In the genomic region with DNA sequence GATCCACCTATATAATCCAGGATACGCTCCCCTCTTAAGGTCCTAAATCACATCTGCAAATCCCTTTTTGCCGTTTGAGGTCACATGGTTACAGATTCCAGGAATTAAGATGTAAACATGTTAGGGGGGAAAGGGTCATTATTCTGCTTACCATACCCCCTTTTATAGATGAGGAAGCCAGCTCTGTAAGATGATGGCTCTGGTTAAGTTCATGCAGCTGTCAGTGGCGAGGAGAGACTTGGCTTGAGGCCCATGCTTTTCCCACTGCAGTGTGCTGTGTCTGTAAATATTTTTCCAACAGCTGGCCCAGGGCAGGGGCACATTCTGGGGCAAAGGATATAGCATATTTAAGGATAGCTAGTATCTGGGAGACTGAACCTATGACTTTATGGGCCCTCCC, we compare ENCODE assay signal across 22 cellular contexts.
A peak's percentile ranks its signal among the peaks of the same experiment; 100 is the strongest.
DNase-seq lines count a peak whose midpoint lies in the region; ATAC-seq, FAIRE-seq and TF ChIP-seq lines count a peak whose summit lies in the region.
"Had no signal": no experiment of that assay in that cellular context is flagged by ENCODE, and none has a peak within 500 bp of the region (broad histone marks: within the 10 kb centered on the region; RNA-seq: fewer than 3 reads in every experiment).

No MANE protein-coding gene starts in this region.

- no peaks in the 10 kb centered on the region for H3K4me1 ChIP-seq in right lobe of liver
- H3K4me1 ChIP-seq in stomach smooth muscle (ENCODE audit: control insufficient read depth, insufficient read depth, low read length), result peaks cover 21% of the 10 kb centered on the region
- H3K4me1 ChIP-seq: adrenal gland had no signal

- H3K4me3 ChIP-seq in right lobe of liver (no peak overlapping the region), stomach smooth muscle (ENCODE audit: low read length in 2 of 2) (peak overlapping the region in 1 of 2 donors; percentile 29)
- H3K4me3 ChIP-seq: adrenal gland, coronary artery, esophagus muscularis mucosa, PC-9, uterus had no signal

- no peak for FAIRE-seq in frontal cortex (lab: Jason Lieb, UNC)
- FAIRE-seq: GM12892, H54 had no signal

- TF ChIP-seq CTCF in right lobe of liver (IDR thresholded peaks at IDR 0.05), result no peak

- no peaks in the 10 kb centered on the region for H3K27me3 ChIP-seq in right lobe of liver
- no peaks in the 10 kb centered on the region for H3K27me3 ChIP-seq in stomach smooth muscle (ENCODE audit: control insufficient read depth in 1 of 2, insufficient read depth in 2 of 2, low read length in 2 of 2)
- H3K27me3 ChIP-seq: adrenal gland, esophagus muscularis mucosa, uterus had no signal

- 58% methylated on average over 3 of the region's 3 CpGs for WGBS in right lobe of liver (ENCODE audit: insufficient coverage, low coverage, low lambda C conversion rate, missing lambda C conversion rate)

- no peak for TF ChIP-seq POLR2A in right lobe of liver (IDR thresholded peaks at IDR 0.05)

- H3K27ac ChIP-seq in right lobe of liver (no peak overlapping the region), stomach smooth muscle (ENCODE audit: low read length) (peak overlapping the region; percentile 79)
- H3K27ac ChIP-seq: adrenal gland, coronary artery, esophagus muscularis mucosa, PC-9, uterus had no signal

- DNase-seq in Right ventricle myocardium inferior (ENCODE audit: missing footprints) (peak; percentile 43), cardiac septum (ENCODE audit: low spot score) (no peak), fibroblast of peridontal ligament (ENCODE audit: extremely low read depth) (peak; percentile 58), right lobe of liver (no peak), globus pallidus (ENCODE audit: low spot score) (no peak), iPS-NIHi7 (ENCODE audit: extremely low spot score) (no peak), frontal cortex (ENCODE audit: low spot score in 2 of 2) (no peak)
- DNase-seq: adrenal gland; CD4-positive, alpha-beta memory T cell; GDM1; midbrain; NCI-H1694; NCI-H510A treated with DMSO at 0.1 percent for 48 hours; PC-9; SW 1271; uterus had no signal

- H3K36me3 ChIP-seq in right lobe of liver (no peaks in the 10 kb centered on the region), stomach smooth muscle (ENCODE audit: control insufficient read depth in 2 of 2, insufficient read depth in 2 of 2, low read length in 2 of 2) (no peaks in the 10 kb centered on the region)
- H3K36me3 ChIP-seq: adrenal gland, esophagus muscularis mucosa, uterus had no signal

- H3K9me3 ChIP-seq in right lobe of liver (no peaks in the 10 kb centered on the region), stomach smooth muscle (ENCODE audit: control insufficient read depth in 2 of 2, low read length in 2 of 2) (no peaks in the 10 kb centered on the region)
- H3K9me3 ChIP-seq: adrenal gland, esophagus muscularis mucosa, uterus had no signal

- ATAC-seq in Right ventricle myocardium inferior (peak; percentile 79), right lobe of liver (peak in 3 of 4 donors; percentile 40 to 75 (median 55))
- ATAC-seq: activated T-helper 17 cell treated with anti-CD3 and anti-CD28 coated beads, Interleukin-2, amount 50 U/mL, for 72 hours had no signal

- intact Hi-C loops in Right ventricle myocardium inferior (cut with DNase I), result no loop called here
- intact Hi-C loops in cardiac septum (cut with DNase I), result no loop called here
- intact Hi-C loops in right lobe of liver (cut with DNase I), result no loop called here

- no peak overlapping the region for H3K9ac ChIP-seq in stomach smooth muscle (ENCODE audit: low read length in 2 of 2)

Comparison
In these comparisons a context has a peak if more than half of its experiments do, and no peak if none do; other contexts are left out.
1. DNase-seq: peak in Right ventricle myocardium inferior (single experiment) and fibroblast of peridontal ligament (single experiment); none in cardiac septum (single experiment), right lobe of liver (0 of 3), globus pallidus (single experiment), iPS-NIHi7 (single experiment) and frontal cortex (0 of 2).